ENCODE assay signal across 8 cellular contexts in genomic region chr6:144582939-144583613, GRCh38.
DNase-seq lines count a peak whose midpoint lies in the region; ATAC-seq, FAIRE-seq and TF ChIP-seq lines count a peak whose summit lies in the region.

No MANE protein-coding gene starts in this region.

- H3K27me3 Mint-ChIP-seq in osteocyte (ENCODE audit: unreplicated experiment) = no peaks in the 10 kb centered on the region

- peak overlapping the region; percentile 20 to 26 for H3K4me3 ChIP-seq in foreskin fibroblast (ENCODE audit: low read depth in 1 of 2, low read length in 2 of 2)

- H3K4me3 Mint-ChIP-seq in osteocyte (ENCODE audit: unreplicated experiment) = peak overlapping the region; percentile 59

- no peak for TF ChIP-seq CTCF in foreskin fibroblast (IDR thresholded peaks at IDR 0.05; ENCODE audit: low read depth, low read length)
- no peak for TF ChIP-seq CTCF in osteocyte (IDR thresholded peaks at IDR 0.05)

- no peak for FAIRE-seq in frontal cortex (lab: Jason Lieb, UNC)

- peak; percentile 93 for ATAC-seq in HG02798 (IDR thresholded peaks at IDR 0.05; ENCODE audit: poor library complexity, unreplicated experiment)

- peaks cover 23% of the 10 kb centered on the region for H3K36me3 Mint-ChIP-seq in osteocyte (ENCODE audit: unreplicated experiment)

- H3K4me1 Mint-ChIP-seq in osteocyte (ENCODE audit: unreplicated experiment) = peaks cover 39% of the 10 kb centered on the region

- DNase-seq in NCI-H2107 treated with DMSO at 0.1 percent for 48 hours (lab: John Stamatoyannopoulos, UW; ENCODE audit: unreplicated experiment) (peak; percentile 81), NCI-H2107 (lab: John Stamatoyannopoulos, UW) (no peak), NCI-H146 treated with DMSO at 0.1 percent for 48 hours (lab: John Stamatoyannopoulos, UW; ENCODE audit: unreplicated experiment) (peak; percentile 21), activated T-cell treated with anti-CD3 and anti-CD28 coated beads for 48 hours (ENCODE audit: low read depth) (peak; percentile 12), foreskin fibroblast (peak; percentile 24 to 64), osteocyte (ENCODE audit: extremely low spot score, unreplicated experiment) (no peak), frontal cortex (ENCODE audit: low spot score in 2 of 2) (no peak)

- H3K9me3 Mint-ChIP-seq in osteocyte (ENCODE audit: unreplicated experiment) = no peaks in the 10 kb centered on the region

- H3K27ac Mint-ChIP-seq in osteocyte (ENCODE audit: unreplicated experiment) = peak overlapping the region; percentile 19

Comparison
In these comparisons a context has a peak if more than half of its experiments do, and no peak if none do; other contexts are left out.
1. DNase-seq: peak in NCI-H2107 treated with DMSO at 0.1 percent for 48 hours (single experiment), NCI-H146 treated with DMSO at 0.1 percent for 48 hours (single experiment), activated T-cell treated with anti-CD3 and anti-CD28 coated beads for 48 hours (single experiment) and foreskin fibroblast (2 of 2); none in NCI-H2107 (single experiment), osteocyte (single experiment) and frontal cortex (0 of 2).